ENCODE assay signal across 15 cellular contexts in the genomic region with DNA sequence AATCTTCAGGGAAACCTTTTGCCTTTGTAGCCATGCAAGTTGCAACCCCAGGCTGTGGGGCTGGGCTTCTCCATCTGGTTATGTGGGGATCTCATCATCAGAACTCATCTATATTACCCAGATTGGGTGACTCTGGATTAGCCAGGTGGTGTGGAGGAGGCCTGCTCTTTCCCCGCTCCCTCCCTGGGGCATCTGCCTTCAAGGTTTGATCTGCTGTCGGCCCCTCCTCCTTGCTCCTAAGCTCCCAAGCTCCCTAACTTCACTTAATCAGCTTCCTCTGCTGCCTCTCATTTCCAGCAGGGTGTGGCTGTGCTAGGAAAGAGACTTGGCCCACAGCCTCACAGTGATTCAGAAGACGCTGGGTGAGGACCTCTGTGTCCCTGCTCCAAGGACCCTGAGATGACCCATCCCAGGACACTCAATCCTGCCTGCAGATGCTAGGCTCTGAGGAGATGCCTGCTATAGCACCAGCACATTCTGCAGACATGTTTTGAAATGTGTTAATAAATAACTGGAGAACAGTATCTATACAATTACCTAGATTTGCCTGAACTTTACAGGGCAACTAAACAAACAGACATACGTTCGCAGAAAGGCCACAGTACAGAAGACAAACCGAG.
A peak's percentile ranks its signal among the peaks of the same experiment; 100 is the strongest.
DNase-seq lines count a peak whose midpoint lies in the region; ATAC-seq and TF ChIP-seq lines count a peak whose summit lies in the region.
"Had no signal": no experiment of that assay in that cellular context is flagged by ENCODE, and none has a peak within 500 bp of the region (broad histone marks: within the 10 kb centered on the region; RNA-seq: fewer than 3 reads in every experiment).

No MANE protein-coding gene starts in this region.

- no peaks in the 10 kb centered on the region for H3K4me1 Mint-ChIP-seq in CD8-positive, alpha-beta T cell (ENCODE audit: low read depth)

- no peak for TF ChIP-seq CTCF in RWPE1 (conservative IDR thresholded peaks at IDR 0.05; ENCODE audit: low read depth)
- TF ChIP-seq CTCF in CD8-positive, alpha-beta T cell (IDR thresholded peaks at IDR 0.05), result no peak
- TF ChIP-seq CTCF in brain microvascular endothelial cell (IDR thresholded peaks at IDR 0.05; ENCODE audit: low read depth, low read length, missing control alignments), result no peak

- H3K36me3 ChIP-seq in effector memory CD4-positive, alpha-beta T cell (ENCODE audit: control insufficient read depth, insufficient read depth, low read length), result no peaks in the 10 kb centered on the region
- no peaks in the 10 kb centered on the region for H3K36me3 ChIP-seq in CD8-positive, alpha-beta T cell (ENCODE audit: insufficient read depth, low read length)
- no peaks in the 10 kb centered on the region for H3K36me3 ChIP-seq in brain microvascular endothelial cell (replicated peaks)

- intact Hi-C loops in head of caudate nucleus (cut with DNase I), result loop anchor here (10.0 kb wide), 2 partner anchors 206 to 636 kb away; no protein-coding TSS in a partner anchor
- intact Hi-C loops in CD8-positive, alpha-beta T cell (cut with DNase I, micrococcal nuclease), result no loop called here

- in situ Hi-C loops in brain microvascular endothelial cell (cut with HindIII; ENCODE audit: low pct_ligation_motif_present, low sequenced_read_pairs), result no loop called here

- H3K36me3 Mint-ChIP-seq in CD8-positive, alpha-beta T cell, result no peaks in the 10 kb centered on the region

- H3K27ac Mint-ChIP-seq in CD8-positive, alpha-beta T cell, result no peak overlapping the region
- H3K27ac Mint-ChIP-seq: activated T-cell treated with anti-CD3 and anti-CD28 coated beads, Interleukin-2, amount 50 U/mL, for 72 hours had no signal

- H3K27ac ChIP-seq in RWPE1, result no peak overlapping the region
- H3K27ac ChIP-seq in effector memory CD4-positive, alpha-beta T cell (ENCODE audit: insufficient read depth, low read length, poor library complexity, severe bottlenecking), result no peak overlapping the region
- no peak overlapping the region for H3K27ac ChIP-seq in CD8-positive, alpha-beta T cell (ENCODE audit: low read depth, low read length)
- H3K27ac ChIP-seq in brain microvascular endothelial cell, result no peak overlapping the region

- CTCF ChIA-PET in RWPE1 (lab: Yijun Ruan, JAX), result interaction anchor here (0.5 kb wide), 1 partner anchor 100 kb away, joined by 3 read pairs; no protein-coding TSS in a partner anchor
- CTCF ChIA-PET in CD8-positive, alpha-beta T cell (lab: Charles Lee), result no interaction called here

- H3K27me3 ChIP-seq in effector memory CD4-positive, alpha-beta T cell (replicated peaks; ENCODE audit: control insufficient read depth, insufficient read depth, low read length, poor library complexity, severe bottlenecking), result no peaks in the 10 kb centered on the region
- H3K27me3 ChIP-seq in CD8-positive, alpha-beta T cell (ENCODE audit: insufficient read depth, low read length), result peaks cover 5% of the 10 kb centered on the region
- peaks cover 3% of the 10 kb centered on the region for H3K27me3 ChIP-seq in brain microvascular endothelial cell (replicated peaks)

- no peaks in the 10 kb centered on the region for H3K9me3 ChIP-seq in effector memory CD4-positive, alpha-beta T cell (ENCODE audit: control insufficient read depth, low read length)
- H3K9me3 ChIP-seq in CD8-positive, alpha-beta T cell (ENCODE audit: low read length), result no peaks in the 10 kb centered on the region

- H3K4me3 Mint-ChIP-seq in CD8-positive, alpha-beta T cell, result no peak overlapping the region
- H3K4me3 Mint-ChIP-seq: activated T-cell treated with anti-CD3 and anti-CD28 coated beads, Interleukin-2, amount 50 U/mL, for 72 hours had no signal

- peaks cover 4% of the 10 kb centered on the region for H3K9me3 Mint-ChIP-seq in CD8-positive, alpha-beta T cell

- DNase-seq in EH (ENCODE audit: low read depth) (peak; percentile 6), RWPE1 (ENCODE audit: low spot score) (peak; percentile 43), head of caudate nucleus (peak in 33 of 42 donors; percentile 18 to 82 (median 45)), retina (peak; percentile 39), brain microvascular endothelial cell (no peak)
- no peak for DNase-seq in effector memory CD4-positive, alpha-beta T cell
- DNase-seq in CD8-positive, alpha-beta T cell, result no peak
- DNase-seq in stimulated activated CD4-positive, alpha-beta T cell treated with anti-CD3 and anti-CD28 coated beads, Interleukin-15, amount 100 ng/mL, for 24 hours, result no peak
- DNase-seq: activated CD4-positive, CD25-positive, alpha-beta regulatory T cell treated with anti-CD3 and anti-CD28 coated beads, Interleukin-2, amount 50 U/mL, for 72 hours; activated T-cell treated with anti-CD3 and anti-CD28 coated beads, Interleukin-2, amount 50 U/mL, for 72 hours; NCI-H748 treated with DMSO at 0.1 percent for 48 hours; occipital lobe; stimulated activated CD4-positive, alpha-beta T cell treated with anti-CD3 and anti-CD28 coated beads, Interleukin-1b, Interleukin-23, amount 100 ng/mL, for 48 hours; stimulated activated naive CD4-positive, alpha-beta T cell treated with Interleukin-2 at 50 U/mL for 16 hours had no signal

- no peaks in the 10 kb centered on the region for H3K4me1 ChIP-seq in effector memory CD4-positive, alpha-beta T cell (ENCODE audit: control insufficient read depth, insufficient read depth, low read length, poor library complexity, severe bottlenecking)
- no peaks in the 10 kb centered on the region for H3K4me1 ChIP-seq in CD8-positive, alpha-beta T cell (ENCODE audit: insufficient read depth, low read length)

- H3K27me3 Mint-ChIP-seq in CD8-positive, alpha-beta T cell (ENCODE audit: low read depth), result peaks cover 32% of the 10 kb centered on the region

- POLR2A ChIA-PET in RWPE1 (lab: Yijun Ruan, JAX; ENCODE audit: low non-redundant PET), result no interaction called here
- POLR2A ChIA-PET in CD8-positive, alpha-beta T cell (lab: Charles Lee), result no interaction called here

- no peak for ATAC-seq in CD8-positive, alpha-beta T cell
- ATAC-seq: activated T-cell treated with anti-CD3 and anti-CD28 coated beads, Interleukin-2, amount 50 U/mL, for 72 hours; left lobe of liver had no signal

- no peak overlapping the region for H3K4me3 ChIP-seq in effector memory CD4-positive, alpha-beta T cell (ENCODE audit: insufficient read depth, low read depth, low read length, poor library complexity, severe bottlenecking)
- H3K4me3 ChIP-seq in CD8-positive, alpha-beta T cell (ENCODE audit: low read depth, low read length), result no peak overlapping the region
- H3K4me3 ChIP-seq in brain microvascular endothelial cell (ENCODE audit: low read depth, low read length), result no peak overlapping the region

Comparison
In these comparisons a context has a peak if more than half of its experiments do, and no peak if none do; other contexts are left out.
1. DNase-seq: peak in EH (single experiment), RWPE1 (single experiment), head of caudate nucleus (33 of 42) and retina (single experiment); none in effector memory CD4-positive, alpha-beta T cell (0 of 3), CD8-positive, alpha-beta T cell (0 of 7), brain microvascular endothelial cell (single experiment) and stimulated activated CD4-positive, alpha-beta T cell treated with anti-CD3 and anti-CD28 coated beads, Interleukin-15, amount 100 ng/mL, for 24 hours (single experiment).